33 cellular contexts compared by ENCODE assay signal in the genomic region with DNA sequence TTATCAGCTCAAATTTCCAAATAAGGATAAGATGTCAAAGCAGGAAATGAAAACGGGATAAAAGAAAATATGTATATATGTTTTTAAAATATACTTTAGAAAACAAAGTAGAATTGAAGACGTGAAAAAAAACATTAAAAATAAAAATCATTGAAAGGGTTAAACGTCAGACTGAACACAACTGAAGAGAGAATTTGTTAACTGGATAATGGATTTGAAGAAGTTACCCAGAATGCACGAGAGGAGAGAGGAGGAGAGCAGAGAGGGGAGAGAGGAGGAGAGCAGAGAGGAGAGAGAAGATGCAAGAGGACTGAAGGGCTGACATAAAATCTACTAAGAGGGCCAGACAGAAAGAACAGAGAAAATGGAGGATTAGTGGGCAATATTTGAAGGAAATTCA.
"Had no signal": no experiment of that assay in that cellular context is flagged by ENCODE, and none has a peak within 500 bp of the region (broad histone marks: within the 10 kb centered on the region; RNA-seq: fewer than 3 reads in every experiment).

No MANE protein-coding gene starts in this region.

- DNase-seq: Karpas-422, Kasumi-1, MG63, MM.1S, MV-4-11, NCI-H1048, NCI-H1092, NCI-H1092 treated with DMSO at 0.1 percent for 48 hours, NCI-H1105, NCI-H1105 treated with DMSO at 0.1 percent for 48 hours, NCI-H1417, NCI-H1417 treated with DMSO at 0.1 percent for 48 hours, NCI-H1436, NCI-H1436 treated with DMSO at 0.1 percent for 48 hours, NCI-H146, NCI-H1694, NCI-H1694 treated with DMSO at 0.1 percent for 48 hours, NCI-H187, NCI-H187 treated with DMSO at 0.1 percent for 48 hours, NCI-H1930, NCI-H2029, NCI-H2029 treated with DMSO at 0.1 percent for 48 hours, NCI-H2081, NCI-H2081 treated with DMSO at 0.1 percent for 48 hours, NCI-H2107, NCI-H2171, NCI-H2171 treated with DMSO at 0.1 percent for 48 hours, NCI-H2227 treated with DMSO at 0.1 percent for 48 hours, NCI-H345, NCI-H446, NCI-H446 treated with DMSO at 0.1 percent for 48 hours, NCI-H510A had no signal

- H3K36me3 ChIP-seq: MG63 had no signal

- H3K4me3 ChIP-seq: MG63 had no signal

- H3K9ac ChIP-seq: KMS-11 had no signal

- H3K9me3 ChIP-seq: MG63 had no signal

- H3K4me2 ChIP-seq: KMS-11 had no signal

- H3K27ac ChIP-seq: KMS-11 had no signal

- H3K27me3 ChIP-seq: MG63 had no signal
